In the genomic region with DNA sequence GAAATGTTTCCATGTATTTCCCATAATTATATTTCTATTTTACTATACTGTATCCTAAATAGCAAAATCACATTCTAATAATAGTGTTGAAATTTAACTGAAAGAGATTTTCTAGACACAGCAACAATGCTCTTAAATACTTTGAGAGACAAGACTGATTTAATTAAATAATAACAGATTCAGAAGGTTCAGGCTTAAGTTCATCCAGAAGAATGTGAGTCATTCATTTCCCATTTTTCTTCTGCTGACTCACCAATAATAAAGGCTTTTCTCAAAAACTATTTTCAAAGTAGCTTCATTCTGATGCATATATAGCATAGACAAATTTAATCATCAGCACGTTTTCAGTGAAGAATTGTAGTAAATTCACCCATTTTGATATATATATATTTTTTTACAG, we compare ENCODE assay signal across 24 cellular contexts.
DNase-seq lines count a peak whose midpoint lies in the region; ATAC-seq and TF ChIP-seq lines count a peak whose summit lies in the region.
"Had no signal": no experiment of that assay in that cellular context is flagged by ENCODE, and none has a peak within 500 bp of the region (broad histone marks: within the 10 kb centered on the region; RNA-seq: fewer than 3 reads in every experiment).

No MANE protein-coding gene starts in this region.

- peak; percentile 50 for DNase-seq in A673 (ENCODE audit: low spot score)
- peak; percentile 11 for DNase-seq in PC-3
- peak; percentile 64 for DNase-seq in choroid plexus epithelial cell (ENCODE audit: low read depth)
- DNase-seq in kidney glomerular epithelial cell (lab: John Stamatoyannopoulos, UW) = peak; percentile 46
- no peak for DNase-seq in T-helper 2 cell treated with Interferon-gamma antibody and Interleukin-4, amounts not matched to agents 5 μg/mL and 100 μg/mL, for 36 hours (ENCODE audit: low spot score)
- DNase-seq in activated T-cell treated with anti-CD3 and anti-CD28 coated beads, Interleukin-2, amount 50 U/mL, for 4 hours = no peak
- DNase-seq in NCI-H187 treated with DMSO at 0.1 percent for 48 hours (lab: John Stamatoyannopoulos, UW) = no peak
- DNase-seq: activated CD4-positive, alpha-beta memory T cell treated with anti-CD3 and anti-CD28 coated beads for 36 hours; activated CD4-positive, CD25-positive, alpha-beta regulatory T cell; activated gamma-delta T cell; C1 segment of cervical spinal cord; central memory CD4-positive, alpha-beta T cell; EL; left cardiac atrium; mesendoderm; MG63; naive B cell; NCI-H1436 treated with DMSO at 0.1 percent for 48 hours; NCI-H526 treated with DMSO at 0.1 percent for 48 hours; right cardiac atrium; stimulated activated naive CD8-positive, alpha-beta T cell treated with anti-CD3 and anti-CD28 coated beads, Interleukin-15, amount 100 ng/mL, for 72 hours; tibial artery had no signal

- no peak overlapping the region for H3K27ac Mint-ChIP-seq in T-helper 2 cell treated with Interferon-gamma antibody and Interleukin-4, amounts not matched to agents 5 μg/mL and 100 μg/mL, for 36 hours
- H3K27ac Mint-ChIP-seq: activated CD4-positive, alpha-beta memory T cell treated with anti-CD3 and anti-CD28 coated beads for 36 hours; naive B cell; stimulated activated naive CD8-positive, alpha-beta T cell treated with anti-CD3 and anti-CD28 coated beads, Interleukin-15, amount 100 ng/mL, for 72 hours had no signal

- POLR2A ChIA-PET in A673 (lab: Charles Lee; ENCODE audit: low non-redundant PET) = no interaction called here
- POLR2A ChIA-PET in PC-3 (lab: Charles Lee; ENCODE audit: unreplicated experiment) = no interaction called here

- H3F3A ChIP-seq in PC-3 (ENCODE audit: low read length, unreplicated experiment) = no peaks in the 10 kb centered on the region

- BruUV-seq in A673 (replicated peaks; lab: Mats Ljungman, UMichigan) (no TSS peak), PC-3 (replicated peaks; lab: Mats Ljungman, UMichigan) (no TSS peak)

- H3K9me2 ChIP-seq in PC-3 (replicated peaks; ENCODE audit: low read length) = no peaks in the 10 kb centered on the region

- TF ChIP-seq CTCF in A673 (conservative IDR thresholded peaks at IDR 0.05; ENCODE audit: low read depth, low read length) = no peak
- TF ChIP-seq CTCF in PC-3 (conservative IDR thresholded peaks at IDR 0.05; ENCODE audit: low read depth, low read length) = no peak
- TF ChIP-seq CTCF in choroid plexus epithelial cell (conservative IDR thresholded peaks at IDR 0.05; ENCODE audit: low read depth, low read length) = no peak

- H3K4me1 ChIP-seq in A673 (ENCODE audit: insufficient read depth, low read length, poor library complexity, severe bottlenecking) = peaks cover 14% of the 10 kb centered on the region
- no peaks in the 10 kb centered on the region for H3K4me1 ChIP-seq in PC-3 (ENCODE audit: insufficient read depth, low read length)
- H3K4me1 ChIP-seq: tibial artery had no signal

- H3K27ac ChIP-seq in A673 (ENCODE audit: low read depth, low read length, poor library complexity, severe bottlenecking) = no peak overlapping the region
- no peak overlapping the region for H3K27ac ChIP-seq in PC-3 (ENCODE audit: low read length)
- H3K27ac ChIP-seq: tibial artery had no signal

- no peak overlapping the region for H2AFZ ChIP-seq in PC-3 (ENCODE audit: low read length)

- H3K9me3 Mint-ChIP-seq in T-helper 2 cell treated with Interferon-gamma antibody and Interleukin-4, amounts not matched to agents 5 μg/mL and 100 μg/mL, for 36 hours = peaks cover 4% of the 10 kb centered on the region
- peaks cover 4% of the 10 kb centered on the region for H3K9me3 Mint-ChIP-seq in activated T-cell treated with anti-CD3 and anti-CD28 coated beads, Interleukin-2, amount 50 U/mL, for 4 hours
- H3K9me3 Mint-ChIP-seq: stimulated activated naive CD8-positive, alpha-beta T cell treated with anti-CD3 and anti-CD28 coated beads, Interleukin-15, amount 100 ng/mL, for 72 hours had no signal

- no peak overlapping the region for H3K9ac ChIP-seq in PC-3 (ENCODE audit: low read length)

- H4K20me1 ChIP-seq in PC-3 (ENCODE audit: low read length) = no peaks in the 10 kb centered on the region

- H3K4me2 ChIP-seq in PC-3 (ENCODE audit: low read length) = no peak overlapping the region

- no peaks in the 10 kb centered on the region for H3K4me1 Mint-ChIP-seq in T-helper 2 cell treated with Interferon-gamma antibody and Interleukin-4, amounts not matched to agents 5 μg/mL and 100 μg/mL, for 36 hours (ENCODE audit: low read depth)
- H3K4me1 Mint-ChIP-seq in activated T-cell treated with anti-CD3 and anti-CD28 coated beads, Interleukin-2, amount 50 U/mL, for 4 hours (ENCODE audit: low read depth) = no peaks in the 10 kb centered on the region
- H3K4me1 Mint-ChIP-seq: naive B cell; stimulated activated naive CD8-positive, alpha-beta T cell treated with anti-CD3 and anti-CD28 coated beads, Interleukin-15, amount 100 ng/mL, for 72 hours had no signal

- CTCF ChIA-PET in A673 (lab: Charles Lee) = no interaction called here
- CTCF ChIA-PET in PC-3 (lab: Charles Lee) = no interaction called here

- H3K36me3 Mint-ChIP-seq in T-helper 2 cell treated with Interferon-gamma antibody and Interleukin-4, amounts not matched to agents 5 μg/mL and 100 μg/mL, for 36 hours (ENCODE audit: low read depth) = no peaks in the 10 kb centered on the region
- no peaks in the 10 kb centered on the region for H3K36me3 Mint-ChIP-seq in activated T-cell treated with anti-CD3 and anti-CD28 coated beads, Interleukin-2, amount 50 U/mL, for 4 hours (ENCODE audit: insufficient read depth)
- H3K36me3 Mint-ChIP-seq: activated CD4-positive, alpha-beta memory T cell treated with anti-CD3 and anti-CD28 coated beads for 36 hours; naive B cell had no signal

- H3K4me3 Mint-ChIP-seq in T-helper 2 cell treated with Interferon-gamma antibody and Interleukin-4, amounts not matched to agents 5 μg/mL and 100 μg/mL, for 36 hours = no peak overlapping the region
- no peak overlapping the region for H3K4me3 Mint-ChIP-seq in activated T-cell treated with anti-CD3 and anti-CD28 coated beads, Interleukin-2, amount 50 U/mL, for 4 hours
- H3K4me3 Mint-ChIP-seq: activated CD4-positive, alpha-beta memory T cell treated with anti-CD3 and anti-CD28 coated beads for 36 hours; naive B cell; stimulated activated naive CD8-positive, alpha-beta T cell treated with anti-CD3 and anti-CD28 coated beads, Interleukin-15, amount 100 ng/mL, for 72 hours had no signal

- H3K27me3 ChIP-seq in A673 (replicated peaks; ENCODE audit: insufficient read depth, low read depth, low read length, poor library complexity) (no peaks in the 10 kb centered on the region), PC-3 (ENCODE audit: low read length) (no peaks in the 10 kb centered on the region)
- H3K27me3 ChIP-seq: MG63, tibial artery had no signal

- intact Hi-C loops in A673 (cut with micrococcal nuclease; ENCODE audit: unreplicated experiment) = no loop called here
- intact Hi-C loops in PC-3 (cut with micrococcal nuclease) = no loop called here

- no peak overlapping the region for H3K4me3 ChIP-seq in A673 (ENCODE audit: low read depth, low read length, poor library complexity, severe bottlenecking)
- no peak overlapping the region for H3K4me3 ChIP-seq in PC-3 (ENCODE audit: low read length)
- no peak overlapping the region for H3K4me3 ChIP-seq in choroid plexus epithelial cell (ENCODE audit: low read depth, low read length)
- H3K4me3 ChIP-seq: MG63, tibial artery had no signal

- H3K36me3 ChIP-seq in A673 (ENCODE audit: insufficient read depth, low read length, poor library complexity, severe bottlenecking) (no peaks in the 10 kb centered on the region), PC-3 (ENCODE audit: low read depth, low read length) (no peaks in the 10 kb centered on the region)
- H3K36me3 ChIP-seq: MG63, tibial artery had no signal

- ATAC-seq in PC-3 (no peak), GM18873 (IDR thresholded peaks at IDR 0.05; ENCODE audit: low FRiP score, unreplicated experiment) (no peak)
- ATAC-seq in activated T-cell treated with anti-CD3 and anti-CD28 coated beads, Interleukin-2, amount 50 U/mL, for 4 hours = no peak
- ATAC-seq: left cardiac atrium; right cardiac atrium; Right ventricle myocardium inferior; stimulated activated naive CD8-positive, alpha-beta T cell treated with anti-CD3 and anti-CD28 coated beads, Interleukin-15, amount 100 ng/mL, for 72 hours had no signal

- H3K27me3 Mint-ChIP-seq in T-helper 2 cell treated with Interferon-gamma antibody and Interleukin-4, amounts not matched to agents 5 μg/mL and 100 μg/mL, for 36 hours (ENCODE audit: low read depth) = no peaks in the 10 kb centered on the region
- no peaks in the 10 kb centered on the region for H3K27me3 Mint-ChIP-seq in activated T-cell treated with anti-CD3 and anti-CD28 coated beads, Interleukin-2, amount 50 U/mL, for 4 hours (ENCODE audit: low read depth)
- H3K27me3 Mint-ChIP-seq: activated CD4-positive, alpha-beta memory T cell treated with anti-CD3 and anti-CD28 coated beads for 36 hours; naive B cell; stimulated activated naive CD8-positive, alpha-beta T cell treated with anti-CD3 and anti-CD28 coated beads, Interleukin-15, amount 100 ng/mL, for 72 hours had no signal

- H3K79me2 ChIP-seq in PC-3 (ENCODE audit: low read length) = no peaks in the 10 kb centered on the region

- no peaks in the 10 kb centered on the region for H3K9me3 ChIP-seq in A673 (ENCODE audit: low read depth, low read length, poor library complexity, severe bottlenecking)
- H3K9me3 ChIP-seq in PC-3 (ENCODE audit: low read length) = no peaks in the 10 kb centered on the region
- H3K9me3 ChIP-seq: MG63, tibial artery had no signal

Comparison
In these comparisons a context has a peak if more than half of its experiments do, and no peak if none do; other contexts are left out.
1. DNase-seq: peak in A673 (single experiment), PC-3 (single experiment), choroid plexus epithelial cell (single experiment) and kidney glomerular epithelial cell (single experiment); none in T-helper 2 cell treated with Interferon-gamma antibody and Interleukin-4, amounts not matched to agents 5 μg/mL and 100 μg/mL, for 36 hours (single experiment), activated T-cell treated with anti-CD3 and anti-CD28 coated beads, Interleukin-2, amount 50 U/mL, for 4 hours (single experiment) and NCI-H187 treated with DMSO at 0.1 percent for 48 hours (single experiment).